30 cellular contexts compared by ENCODE assay signal in the genomic region with DNA sequence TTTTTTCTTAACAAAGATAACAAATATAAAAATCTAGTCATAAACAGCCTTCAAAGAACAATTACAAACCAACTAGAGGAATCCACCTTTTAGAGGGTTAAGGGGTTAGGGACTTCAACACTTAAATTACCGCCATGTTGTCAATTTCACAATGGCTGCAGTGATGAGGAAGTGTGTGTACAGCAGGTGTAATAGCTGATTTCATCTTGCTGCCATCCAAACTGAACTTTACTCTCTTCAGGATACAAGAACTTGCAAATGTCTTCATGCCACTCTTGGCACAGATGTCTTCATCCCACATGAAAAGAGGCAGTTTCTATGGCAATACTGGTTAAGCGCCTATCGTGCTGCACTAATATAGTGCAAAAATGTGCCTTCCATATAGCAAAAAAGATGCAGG.
"Had no signal": no experiment of that assay in that cellular context is flagged by ENCODE, and none has a peak within 500 bp of the region (broad histone marks: within the 10 kb centered on the region; RNA-seq: fewer than 3 reads in every experiment).

No MANE protein-coding gene starts in this region.

- H3K4me1 ChIP-seq: neural progenitor cell, parathyroid adenoma, psoas muscle, right lobe of liver, sigmoid colon, spleen, thyroid gland, tibial nerve, upper lobe of left lung, uterus had no signal

- H3K4me1 Mint-ChIP-seq: naive thymus-derived CD4-positive, alpha-beta T cell; natural killer cell; nephron; neural progenitor cell; stimulated activated memory B cell treated with anti-CD40 and anti-IgM and Interleukin-4, amounts not matched to agents 10 μg/mL and 1 μg/mL and 100 μg/mL, for 72 hours; stimulated activated naive CD8-positive, alpha-beta T cell treated with anti-CD3 and anti-CD28 coated beads, Interleukin-15, amount 100 ng/mL, for 72 hours had no signal

- H3K9me3 ChIP-seq: ovary, psoas muscle, right lobe of liver, sigmoid colon, spleen, thoracic aorta, thyroid gland, tibial nerve, upper lobe of left lung, uterus had no signal

- H3K79me2 ChIP-seq: parathyroid adenoma had no signal

- H3K36me3 Mint-ChIP-seq: naive thymus-derived CD4-positive, alpha-beta T cell; natural killer cell; neural progenitor cell; stimulated activated memory B cell treated with anti-CD40 and anti-IgM and Interleukin-4, amounts not matched to agents 10 μg/mL and 1 μg/mL and 100 μg/mL, for 72 hours had no signal

- H3K27me3 ChIP-seq: neural progenitor cell, ovary, right lobe of liver, sigmoid colon, spleen, thyroid gland, tibial nerve, upper lobe of left lung, uterus had no signal

- H3K27me3 Mint-ChIP-seq: progenitor cell of endocrine pancreas; stimulated activated memory B cell treated with anti-CD40 and anti-IgM and Interleukin-4, amounts not matched to agents 10 μg/mL and 1 μg/mL and 100 μg/mL, for 72 hours; stimulated activated naive CD8-positive, alpha-beta T cell treated with anti-CD3 and anti-CD28 coated beads, Interleukin-15, amount 100 ng/mL, for 72 hours had no signal

- H3K36me3 ChIP-seq: neural progenitor cell, ovary, right lobe of liver, sigmoid colon, spleen, thoracic aorta, thyroid gland, tibial nerve, upper lobe of left lung, uterus had no signal

- H3K27ac ChIP-seq: neural progenitor cell, ovary, parathyroid adenoma, psoas muscle, right lobe of liver, sigmoid colon, spleen, thoracic aorta, thyroid gland, tibial nerve, upper lobe of left lung, uterus had no signal

- H3K9ac ChIP-seq: neural progenitor cell, parathyroid adenoma had no signal

- ATAC-seq: naive thymus-derived CD4-positive, alpha-beta T cell; natural killer cell; psoas muscle; right cardiac atrium; stimulated activated memory B cell treated with anti-CD40 and anti-IgM and Interleukin-4, amounts not matched to agents 10 μg/mL and 1 μg/mL and 100 μg/mL, for 72 hours; stimulated activated naive CD8-positive, alpha-beta T cell treated with anti-CD3 and anti-CD28 coated beads, Interleukin-15, amount 100 ng/mL, for 72 hours; stimulated activated naive CD8-positive, alpha-beta T cell treated with anti-CD3 and anti-CD28 coated beads, Interleukin-15, Interleukin-2, amounts not matched to agents 100 U/mL and 50 U/mL, for 24 hours had no signal

- H3K4me2 ChIP-seq: neural progenitor cell, smooth muscle cell had no signal

- H3K9me3 Mint-ChIP-seq: naive thymus-derived CD4-positive, alpha-beta T cell; nephron; neural progenitor cell; stimulated activated memory B cell treated with anti-CD40 and anti-IgM and Interleukin-4, amounts not matched to agents 10 μg/mL and 1 μg/mL and 100 μg/mL, for 72 hours; stimulated activated naive CD8-positive, alpha-beta T cell treated with anti-CD3 and anti-CD28 coated beads, Interleukin-15, amount 100 ng/mL, for 72 hours had no signal

- H3K4me3 Mint-ChIP-seq: naive thymus-derived CD4-positive, alpha-beta T cell; natural killer cell; nephron; neural progenitor cell; stimulated activated memory B cell treated with anti-CD40 and anti-IgM and Interleukin-4, amounts not matched to agents 10 μg/mL and 1 μg/mL and 100 μg/mL, for 72 hours; stimulated activated naive CD8-positive, alpha-beta T cell treated with anti-CD3 and anti-CD28 coated beads, Interleukin-15, amount 100 ng/mL, for 72 hours had no signal

- H2AFZ ChIP-seq: parathyroid adenoma had no signal

- H3K27ac Mint-ChIP-seq: naive thymus-derived CD4-positive, alpha-beta T cell; natural killer cell; nephron; neural progenitor cell; progenitor cell of endocrine pancreas; stimulated activated memory B cell treated with anti-CD40 and anti-IgM and Interleukin-4, amounts not matched to agents 10 μg/mL and 1 μg/mL and 100 μg/mL, for 72 hours; stimulated activated naive CD8-positive, alpha-beta T cell treated with anti-CD3 and anti-CD28 coated beads, Interleukin-15, amount 100 ng/mL, for 72 hours had no signal

- H3K4me3 ChIP-seq: neural progenitor cell, ovary, psoas muscle, right lobe of liver, sigmoid colon, smooth muscle cell, spleen, thoracic aorta, thyroid gland, tibial nerve, upper lobe of left lung, uterus had no signal

- DNase-seq: naive thymus-derived CD4-positive, alpha-beta T cell; natural killer cell; occipital lobe; ovary; posterior cingulate gyrus; psoas muscle; right cardiac atrium; right lobe of liver; sigmoid colon; spleen; stimulated activated CD4-positive, alpha-beta T cell treated with anti-CD3 and anti-CD28 coated beads, Interleukin-12 subunit alpha, Interleukin-12 subunit beta, amount 100 ng/mL, for 4 hours; stimulated activated CD4-positive, alpha-beta T cell treated with anti-CD3 and anti-CD28 coated beads, Interleukin-1b, Interleukin-23, amount 100 ng/mL, for 48 hours; stimulated activated CD4-positive, alpha-beta T cell treated with anti-CD3 and anti-CD28 coated beads, Interleukin-4, amount 100 ng/mL, for 1 hour; stimulated activated CD4-positive, alpha-beta T cell treated with anti-CD3 and anti-CD28 coated beads, Interleukin-4, amount 100 ng/mL, for 4 hours; stimulated activated CD8-positive, alpha-beta memory T cell treated with anti-CD3 and anti-CD28 coated beads, Interleukin-4, amount 100 ng/mL, for 48 hours; stimulated activated naive CD4-positive, alpha-beta T cell; stimulated activated naive CD8-positive, alpha-beta T cell treated with anti-CD3 and anti-CD28 coated beads, Interleukin-15, amount 100 ng/mL, for 72 hours; stimulated activated naive CD8-positive, alpha-beta T cell treated with anti-CD3 and anti-CD28 coated beads, Interleukin-15, Interleukin-2, amounts not matched to agents 100 U/mL and 50 U/mL, for 24 hours; thyroid gland; trophoblast cell; upper lobe of left lung; uterus had no signal
